33 cellular contexts compared by ENCODE assay signal in genomic region chr17:71276071-71276470, GRCh38.
"Had no signal": no experiment of that assay in that cellular context is flagged by ENCODE, and none has a peak within 500 bp of the region (broad histone marks: within the 10 kb centered on the region; RNA-seq: fewer than 3 reads in every experiment).

No MANE protein-coding gene starts in this region.

- H3K9me3 ChIP-seq: pancreas, psoas muscle, sigmoid colon had no signal

- H3K9me3 Mint-ChIP-seq: neural crest cell, type B pancreatic cell had no signal

- H3K27me3 Mint-ChIP-seq: activated CD4-positive, alpha-beta memory T cell treated with anti-CD3 and anti-CD28 coated beads, Interleukin-2, amount 10 ng/mL, durations not matched to agents 7 days and 5 days; activated CD4-positive, alpha-beta T cell treated with anti-CD3 and anti-CD28 coated beads, Interleukin-2, amount 10 ng/mL, durations not matched to agents 7 days and 5 days; activated T-cell treated with anti-CD3 and anti-CD28 coated beads, Interleukin-2, amount 50 U/mL, for 24 hours; memory B cell; naive thymus-derived CD8-positive, alpha-beta T cell; stimulated activated memory B cell treated with anti-CD40 and anti-IgM and Interleukin-4, amounts not matched to agents 10 μg/mL and 1 μg/mL and 100 μg/mL, for 72 hours; stimulated activated naive CD8-positive, alpha-beta T cell treated with anti-CD3 and anti-CD28 coated beads, Interleukin-15, amount 100 ng/mL, for 72 hours; type B pancreatic cell had no signal

- H3K27ac ChIP-seq: cardiac muscle cell, coronary artery, dorsolateral prefrontal cortex, pancreas, psoas muscle, sigmoid colon had no signal

- H3K36me3 Mint-ChIP-seq: memory B cell; naive thymus-derived CD8-positive, alpha-beta T cell; stimulated activated memory B cell treated with anti-CD40 and anti-IgM and Interleukin-4, amounts not matched to agents 10 μg/mL and 1 μg/mL and 100 μg/mL, for 72 hours; type B pancreatic cell; WTC11 had no signal

- H3K4me3 ChIP-seq: cardiac muscle cell, coronary artery, dorsolateral prefrontal cortex, pancreas, psoas muscle, sigmoid colon had no signal

- H3K4me3 Mint-ChIP-seq: activated CD4-positive, alpha-beta memory T cell treated with anti-CD3 and anti-CD28 coated beads, Interleukin-2, amount 10 ng/mL, durations not matched to agents 7 days and 5 days; activated CD4-positive, alpha-beta T cell treated with anti-CD3 and anti-CD28 coated beads, Interleukin-2, amount 10 ng/mL, durations not matched to agents 7 days and 5 days; activated T-cell treated with anti-CD3 and anti-CD28 coated beads, Interleukin-2, amount 50 U/mL, for 24 hours; memory B cell; naive thymus-derived CD8-positive, alpha-beta T cell; neural crest cell; stimulated activated memory B cell treated with anti-CD40 and anti-IgM and Interleukin-4, amounts not matched to agents 10 μg/mL and 1 μg/mL and 100 μg/mL, for 72 hours; stimulated activated naive CD8-positive, alpha-beta T cell treated with anti-CD3 and anti-CD28 coated beads, Interleukin-15, amount 100 ng/mL, for 72 hours; type B pancreatic cell; WTC11 had no signal

- H3K4me1 Mint-ChIP-seq: activated CD4-positive, alpha-beta memory T cell treated with anti-CD3 and anti-CD28 coated beads, Interleukin-2, amount 10 ng/mL, durations not matched to agents 7 days and 5 days; activated CD4-positive, alpha-beta T cell treated with anti-CD3 and anti-CD28 coated beads, Interleukin-2, amount 10 ng/mL, durations not matched to agents 7 days and 5 days; memory B cell; naive thymus-derived CD8-positive, alpha-beta T cell; neural crest cell; stimulated activated memory B cell treated with anti-CD40 and anti-IgM and Interleukin-4, amounts not matched to agents 10 μg/mL and 1 μg/mL and 100 μg/mL, for 72 hours; stimulated activated naive CD8-positive, alpha-beta T cell treated with anti-CD3 and anti-CD28 coated beads, Interleukin-15, amount 100 ng/mL, for 72 hours; WTC11 had no signal

- DNase-seq: activated CD4-positive, alpha-beta memory T cell treated with anti-CD3 and anti-CD28 coated beads, Interleukin-2, amount 10 ng/mL, durations not matched to agents 7 days and 5 days; activated CD4-positive, alpha-beta T cell treated with anti-CD3 and anti-CD28 coated beads for 1 hour; activated CD4-positive, alpha-beta T cell treated with anti-CD3 and anti-CD28 coated beads, Interleukin-2, amount 10 ng/mL, durations not matched to agents 7 days and 5 days; activated CD8-positive, alpha-beta memory T cell treated with anti-CD3 and anti-CD28 coated beads, Interleukin-2, amount 50 U/mL, for 48 hours; activated gamma-delta T cell; activated naive CD4-positive, alpha-beta T cell treated with anti-CD3 and anti-CD28 coated beads, Interleukin-2, amount 50 U/mL, for 16 hours; activated T-cell treated with anti-CD3 and anti-CD28 coated beads, Interleukin-2, amount 50 U/mL, for 24 hours; amniotic stem cell; cerebellar nuclear complex; dorsolateral prefrontal cortex; effector memory CD4-positive, alpha-beta T cell; erythroblast; foreskin melanocyte; left ventricle myocardium superior; midbrain; naive thymus-derived CD8-positive, alpha-beta T cell; nucleus accumbens; pancreas; psoas muscle; sigmoid colon; small intestine; stimulated activated CD4-positive, alpha-beta T cell treated with anti-CD3 and anti-CD28 coated beads, Interleukin-4, amount 100 ng/mL, for 4 hours; stimulated activated CD8-positive, alpha-beta memory T cell treated with anti-CD3 and anti-CD28 coated beads, Interleukin-4, amount 100 ng/mL, for 48 hours; stimulated activated naive CD8-positive, alpha-beta T cell treated with anti-CD3 and anti-CD28 coated beads, Interleukin-15, amount 100 ng/mL, for 72 hours; substantia nigra; T-helper 2 cell had no signal

- ATAC-seq: left ventricle myocardium superior; naive thymus-derived CD8-positive, alpha-beta T cell; pancreas; psoas muscle; stimulated activated memory B cell treated with anti-CD40 and anti-IgM and Interleukin-4, amounts not matched to agents 10 μg/mL and 1 μg/mL and 100 μg/mL, for 72 hours; stimulated activated naive CD8-positive, alpha-beta T cell treated with anti-CD3 and anti-CD28 coated beads, Interleukin-15, amount 100 ng/mL, for 72 hours; WTC11 had no signal

- H3K27ac Mint-ChIP-seq: activated CD4-positive, alpha-beta memory T cell treated with anti-CD3 and anti-CD28 coated beads, Interleukin-2, amount 10 ng/mL, durations not matched to agents 7 days and 5 days; activated CD4-positive, alpha-beta T cell treated with anti-CD3 and anti-CD28 coated beads, Interleukin-2, amount 10 ng/mL, durations not matched to agents 7 days and 5 days; activated T-cell treated with anti-CD3 and anti-CD28 coated beads, Interleukin-2, amount 50 U/mL, for 24 hours; memory B cell; naive thymus-derived CD8-positive, alpha-beta T cell; stimulated activated memory B cell treated with anti-CD40 and anti-IgM and Interleukin-4, amounts not matched to agents 10 μg/mL and 1 μg/mL and 100 μg/mL, for 72 hours; type B pancreatic cell; WTC11 had no signal

- H3K4me1 ChIP-seq: pancreas, psoas muscle, sigmoid colon had no signal

- H3K36me3 ChIP-seq: cardiac muscle cell, pancreas, sigmoid colon had no signal

- H3K27me3 ChIP-seq: dorsolateral prefrontal cortex, pancreas, sigmoid colon had no signal
